Comparison of ENCODE assay signal across 1 cellular context in the genomic region with DNA sequence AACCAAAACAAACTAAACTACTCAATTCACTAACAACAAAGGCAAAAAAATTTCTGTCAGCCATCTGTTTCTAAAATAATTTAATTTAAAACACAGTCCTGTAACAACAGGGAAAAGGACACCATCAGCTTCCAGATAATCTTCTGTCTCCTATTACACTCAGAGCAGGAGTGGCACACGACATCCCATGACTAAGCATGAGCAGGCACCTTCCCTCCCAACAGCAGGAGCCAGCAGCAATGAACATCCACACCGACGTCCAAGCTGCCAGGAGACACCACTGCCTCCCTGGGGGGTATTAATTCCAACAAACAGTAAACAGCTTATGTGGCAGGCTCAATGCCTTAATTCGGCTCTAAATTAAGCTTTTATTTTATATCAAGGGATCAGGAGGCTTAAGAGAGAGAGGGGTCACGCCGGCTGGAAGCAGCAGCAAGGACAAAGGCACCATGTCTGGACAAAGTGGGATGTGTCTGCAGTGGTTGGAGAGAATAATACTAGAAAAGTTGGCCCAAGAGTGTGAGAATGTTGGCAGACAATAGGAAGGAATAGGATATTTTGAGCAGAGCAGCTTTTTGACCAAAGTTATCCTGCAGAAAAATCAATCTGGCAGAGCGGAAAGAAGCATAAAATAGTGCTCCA.
TF ChIP-seq lines count a peak whose summit lies in the region.

No MANE protein-coding gene starts in this region.

TF ChIP-seq in SK-N-SH, 30 proteins besides CTCF, POLR2A, EP300 and RAD21 (continued from another document):
- TF ChIP-seq, protein P1, sequence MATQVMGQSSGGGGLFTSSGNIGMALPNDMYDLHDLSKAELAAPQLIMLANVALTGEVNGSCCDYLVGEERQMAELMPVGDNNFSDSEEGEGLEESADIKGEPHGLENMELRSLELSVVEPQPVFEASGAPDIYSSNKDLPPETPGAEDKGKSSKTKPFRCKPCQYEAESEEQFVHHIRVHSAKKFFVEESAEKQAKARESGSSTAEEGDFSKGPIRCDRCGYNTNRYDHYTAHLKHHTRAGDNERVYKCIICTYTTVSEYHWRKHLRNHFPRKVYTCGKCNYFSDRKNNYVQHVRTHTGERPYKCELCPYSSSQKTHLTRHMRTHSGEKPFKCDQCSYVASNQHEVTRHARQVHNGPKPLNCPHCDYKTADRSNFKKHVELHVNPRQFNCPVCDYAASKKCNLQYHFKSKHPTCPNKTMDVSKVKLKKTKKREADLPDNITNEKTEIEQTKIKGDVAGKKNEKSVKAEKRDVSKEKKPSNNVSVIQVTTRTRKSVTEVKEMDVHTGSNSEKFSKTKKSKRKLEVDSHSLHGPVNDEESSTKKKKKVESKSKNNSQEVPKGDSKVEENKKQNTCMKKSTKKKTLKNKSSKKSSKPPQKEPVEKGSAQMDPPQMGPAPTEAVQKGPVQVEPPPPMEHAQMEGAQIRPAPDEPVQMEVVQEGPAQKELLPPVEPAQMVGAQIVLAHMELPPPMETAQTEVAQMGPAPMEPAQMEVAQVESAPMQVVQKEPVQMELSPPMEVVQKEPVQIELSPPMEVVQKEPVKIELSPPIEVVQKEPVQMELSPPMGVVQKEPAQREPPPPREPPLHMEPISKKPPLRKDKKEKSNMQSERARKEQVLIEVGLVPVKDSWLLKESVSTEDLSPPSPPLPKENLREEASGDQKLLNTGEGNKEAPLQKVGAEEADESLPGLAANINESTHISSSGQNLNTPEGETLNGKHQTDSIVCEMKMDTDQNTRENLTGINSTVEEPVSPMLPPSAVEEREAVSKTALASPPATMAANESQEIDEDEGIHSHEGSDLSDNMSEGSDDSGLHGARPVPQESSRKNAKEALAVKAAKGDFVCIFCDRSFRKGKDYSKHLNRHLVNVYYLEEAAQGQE (IDR thresholded peaks at IDR 0.05; ENCODE audit: low read depth, low read length): no peak; the same call in 1 of the 2 replicates
- TF ChIP-seq RXRA (IDR thresholded peaks at IDR 0.05; ENCODE audit: borderline replicate concordance, low read depth) (no peak; the same call in 1 of the 2 replicates), FOXM1 (IDR thresholded peaks at IDR 0.05; ENCODE audit: low read depth) (no peak), RCOR1 (IDR thresholded peaks at IDR 0.05; ENCODE audit: low read length) (peak; percentile 97), RFX5 (IDR thresholded peaks at IDR 0.05; ENCODE audit: low read length) (no peak), TEAD4 (IDR thresholded peaks at IDR 0.05; ENCODE audit: borderline replicate concordance, insufficient read depth) (no peak), CHD2 (IDR thresholded peaks at IDR 0.05; ENCODE audit: low read length, partially characterized antibody) (peak; percentile 92), FOSL2 (IDR thresholded peaks at IDR 0.05; ENCODE audit: borderline replicate concordance, low read depth) (peak; percentile 91), MEF2A (IDR thresholded peaks at IDR 0.05; ENCODE audit: borderline replicate concordance, low read depth) (no peak), JUND (IDR thresholded peaks at IDR 0.05) (peak; percentile 44; the same call in 1 of the 2 replicates), SMC3 (IDR thresholded peaks at IDR 0.05; ENCODE audit: low read depth, low read length) (no peak), YY1 (IDR thresholded peaks at IDR 0.05; ENCODE audit: low read depth) (no peak), MXI1 (IDR thresholded peaks at IDR 0.05; ENCODE audit: low read depth, low read length) (peak; percentile 88; the same call in 1 of the 2 replicates)
- TF ChIP-seq, protein P2, sequence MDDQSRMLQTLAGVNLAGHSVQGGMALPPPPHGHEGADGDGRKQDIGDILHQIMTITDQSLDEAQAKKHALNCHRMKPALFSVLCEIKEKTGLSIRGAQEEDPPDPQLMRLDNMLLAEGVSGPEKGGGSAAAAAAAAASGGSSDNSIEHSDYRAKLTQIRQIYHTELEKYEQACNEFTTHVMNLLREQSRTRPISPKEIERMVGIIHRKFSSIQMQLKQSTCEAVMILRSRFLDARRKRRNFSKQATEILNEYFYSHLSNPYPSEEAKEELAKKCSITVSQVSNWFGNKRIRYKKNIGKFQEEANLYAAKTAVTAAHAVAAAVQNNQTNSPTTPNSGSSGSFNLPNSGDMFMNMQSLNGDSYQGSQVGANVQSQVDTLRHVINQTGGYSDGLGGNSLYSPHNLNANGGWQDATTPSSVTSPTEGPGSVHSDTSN (IDR thresholded peaks at IDR 0.05): peak; percentile 63
- TF ChIP-seq, protein P3, sequence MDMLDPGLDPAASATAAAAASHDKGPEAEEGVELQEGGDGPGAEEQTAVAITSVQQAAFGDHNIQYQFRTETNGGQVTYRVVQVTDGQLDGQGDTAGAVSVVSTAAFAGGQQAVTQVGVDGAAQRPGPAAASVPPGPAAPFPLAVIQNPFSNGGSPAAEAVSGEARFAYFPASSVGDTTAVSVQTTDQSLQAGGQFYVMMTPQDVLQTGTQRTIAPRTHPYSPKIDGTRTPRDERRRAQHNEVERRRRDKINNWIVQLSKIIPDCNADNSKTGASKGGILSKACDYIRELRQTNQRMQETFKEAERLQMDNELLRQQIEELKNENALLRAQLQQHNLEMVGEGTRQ (IDR thresholded peaks at IDR 0.05; ENCODE audit: borderline replicate concordance, low read depth, low read length): no peak
- TF ChIP-seq, protein P4, sequence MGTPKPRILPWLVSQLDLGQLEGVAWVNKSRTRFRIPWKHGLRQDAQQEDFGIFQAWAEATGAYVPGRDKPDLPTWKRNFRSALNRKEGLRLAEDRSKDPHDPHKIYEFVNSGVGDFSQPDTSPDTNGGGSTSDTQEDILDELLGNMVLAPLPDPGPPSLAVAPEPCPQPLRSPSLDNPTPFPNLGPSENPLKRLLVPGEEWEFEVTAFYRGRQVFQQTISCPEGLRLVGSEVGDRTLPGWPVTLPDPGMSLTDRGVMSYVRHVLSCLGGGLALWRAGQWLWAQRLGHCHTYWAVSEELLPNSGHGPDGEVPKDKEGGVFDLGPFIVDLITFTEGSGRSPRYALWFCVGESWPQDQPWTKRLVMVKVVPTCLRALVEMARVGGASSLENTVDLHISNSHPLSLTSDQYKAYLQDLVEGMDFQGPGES (IDR thresholded peaks at IDR 0.05; ENCODE audit: low read depth, low read length): no peak
- TF ChIP-seq, protein P5, sequence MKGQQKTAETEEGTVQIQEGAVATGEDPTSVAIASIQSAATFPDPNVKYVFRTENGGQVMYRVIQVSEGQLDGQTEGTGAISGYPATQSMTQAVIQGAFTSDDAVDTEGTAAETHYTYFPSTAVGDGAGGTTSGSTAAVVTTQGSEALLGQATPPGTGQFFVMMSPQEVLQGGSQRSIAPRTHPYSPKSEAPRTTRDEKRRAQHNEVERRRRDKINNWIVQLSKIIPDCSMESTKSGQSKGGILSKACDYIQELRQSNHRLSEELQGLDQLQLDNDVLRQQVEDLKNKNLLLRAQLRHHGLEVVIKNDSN (IDR thresholded peaks at IDR 0.05; ENCODE audit: borderline replicate concordance, low read depth): 0 out of 2 replicates have a peak, but pooled peaks have one; percentile 26
- TF ChIP-seq, protein P6, sequence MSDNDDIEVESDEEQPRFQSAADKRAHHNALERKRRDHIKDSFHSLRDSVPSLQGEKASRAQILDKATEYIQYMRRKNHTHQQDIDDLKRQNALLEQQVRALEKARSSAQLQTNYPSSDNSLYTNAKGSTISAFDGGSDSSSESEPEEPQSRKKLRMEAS (IDR thresholded peaks at IDR 0.05; ENCODE audit: low read depth): peak; percentile 89
- TF ChIP-seq, protein P7, sequence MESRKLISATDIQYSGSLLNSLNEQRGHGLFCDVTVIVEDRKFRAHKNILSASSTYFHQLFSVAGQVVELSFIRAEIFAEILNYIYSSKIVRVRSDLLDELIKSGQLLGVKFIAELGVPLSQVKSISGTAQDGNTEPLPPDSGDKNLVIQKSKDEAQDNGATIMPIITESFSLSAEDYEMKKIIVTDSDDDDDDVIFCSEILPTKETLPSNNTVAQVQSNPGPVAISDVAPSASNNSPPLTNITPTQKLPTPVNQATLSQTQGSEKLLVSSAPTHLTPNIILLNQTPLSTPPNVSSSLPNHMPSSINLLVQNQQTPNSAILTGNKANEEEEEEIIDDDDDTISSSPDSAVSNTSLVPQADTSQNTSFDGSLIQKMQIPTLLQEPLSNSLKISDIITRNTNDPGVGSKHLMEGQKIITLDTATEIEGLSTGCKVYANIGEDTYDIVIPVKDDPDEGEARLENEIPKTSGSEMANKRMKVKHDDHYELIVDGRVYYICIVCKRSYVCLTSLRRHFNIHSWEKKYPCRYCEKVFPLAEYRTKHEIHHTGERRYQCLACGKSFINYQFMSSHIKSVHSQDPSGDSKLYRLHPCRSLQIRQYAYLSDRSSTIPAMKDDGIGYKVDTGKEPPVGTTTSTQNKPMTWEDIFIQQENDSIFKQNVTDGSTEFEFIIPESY (IDR thresholded peaks at IDR 0.05; ENCODE audit: borderline replicate concordance, low read depth): no peak
